ENCODE assay signal across 13 cellular contexts in the genomic region with DNA sequence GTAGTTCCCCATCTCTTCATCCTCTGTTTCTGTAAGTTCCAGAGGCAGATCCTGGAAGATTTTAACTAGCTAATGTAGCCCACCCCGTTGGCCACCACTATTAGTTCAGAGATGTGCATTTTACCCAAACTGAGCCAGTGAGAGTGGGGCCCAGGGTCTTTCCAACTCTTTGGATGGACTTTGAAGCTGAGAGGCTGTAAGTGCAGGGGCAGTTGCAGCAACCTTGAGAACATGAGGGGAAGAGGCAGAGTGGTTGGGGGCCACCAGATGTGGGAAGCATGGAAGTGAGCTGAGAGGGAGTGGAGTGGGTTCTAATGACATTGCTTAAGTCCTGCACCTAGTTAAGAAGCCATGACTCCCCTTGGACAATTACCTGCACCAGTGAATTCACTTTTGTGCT.
A peak's percentile ranks its signal among the peaks of the same experiment; 100 is the strongest.
DNase-seq lines count a peak whose midpoint lies in the region; ATAC-seq and TF ChIP-seq lines count a peak whose summit lies in the region.
"Had no signal": no experiment of that assay in that cellular context is flagged by ENCODE, and none has a peak within 500 bp of the region (broad histone marks: within the 10 kb centered on the region; RNA-seq: fewer than 3 reads in every experiment).

No MANE protein-coding gene starts in this region.

- CTCF ChIA-PET in AG04450 (lab: Charles Lee), result no interaction called here

- ATAC-seq in HG02885 (IDR thresholded peaks at IDR 0.05; ENCODE audit: poor library complexity, unreplicated experiment), result no peak
- ATAC-seq: CD8-positive, alpha-beta T cell; HepG2 had no signal

- no peak overlapping the region for H3K4me3 Mint-ChIP-seq in osteocyte (ENCODE audit: unreplicated experiment)
- H3K4me3 Mint-ChIP-seq: CD8-positive, alpha-beta T cell; H9; IgD-negative memory B cell had no signal

- no peak for DNase-seq in AG04450 (ENCODE audit: low read depth, low spot score)
- peak; percentile 62 for DNase-seq in esophagus muscularis mucosa (ENCODE audit: extremely low spot score)
- DNase-seq in osteocyte (ENCODE audit: extremely low spot score, unreplicated experiment), result peak; percentile 59
- no peak for DNase-seq in DMS114 treated with DMSO at 0.1 percent for 48 hours (lab: John Stamatoyannopoulos, UW; ENCODE audit: unreplicated experiment)
- DNase-seq: AML-193; Calu3; CD8-positive, alpha-beta T cell; DMS 273 treated with DMSO at 0.1 percent for 48 hours; H9 had no signal

- no peak for TF ChIP-seq POLR2A in esophagus muscularis mucosa (IDR thresholded peaks at IDR 0.05; ENCODE audit: low read depth)

- H3K4me3 ChIP-seq in AG04450 (ENCODE audit: low read depth, low read length) (no peak overlapping the region), BLaER1 (no peak overlapping the region), esophagus muscularis mucosa (no peak overlapping the region)

- intact Hi-C loops in esophagus muscularis mucosa (cut with DNase I), result no loop called here

- no peaks in the 10 kb centered on the region for H3K36me3 Mint-ChIP-seq in osteocyte (ENCODE audit: unreplicated experiment)

- TF ChIP-seq EP300 in esophagus muscularis mucosa (IDR thresholded peaks at IDR 0.05), result no peak

- POLR2A ChIA-PET in AG04450 (lab: Yijun Ruan, JAX), result no interaction called here

- H3K36me3 ChIP-seq in BLaER1, result no peaks in the 10 kb centered on the region
- H3K36me3 ChIP-seq in esophagus muscularis mucosa, result no peaks in the 10 kb centered on the region

- 100% methylated on average over 1 of the region's 1 CpG for WGBS in esophagus muscularis mucosa

- no peak for TF ChIP-seq CTCF in AG04450 (IDR thresholded peaks at IDR 0.05; ENCODE audit: low read depth, low read length)
- no peak for TF ChIP-seq CTCF in esophagus muscularis mucosa (IDR thresholded peaks at IDR 0.05)
- no peak for TF ChIP-seq CTCF in osteocyte (IDR thresholded peaks at IDR 0.05)

- H4K20me1 ChIP-seq in BLaER1, result no peaks in the 10 kb centered on the region

- H3K27ac Mint-ChIP-seq in osteocyte (ENCODE audit: unreplicated experiment), result no peak overlapping the region
- H3K27ac Mint-ChIP-seq: CD8-positive, alpha-beta T cell; IgD-negative memory B cell had no signal

- H3K27me3 ChIP-seq in AG04450 (ENCODE audit: control insufficient read depth, insufficient read depth, low read length) (peaks cover 3% of the 10 kb centered on the region), BLaER1 (no peaks in the 10 kb centered on the region), esophagus muscularis mucosa (no peaks in the 10 kb centered on the region)

- H3K9me3 Mint-ChIP-seq in osteocyte (ENCODE audit: unreplicated experiment), result no peaks in the 10 kb centered on the region
- H3K9me3 Mint-ChIP-seq: CD8-positive, alpha-beta T cell had no signal

- peak overlapping the region; percentile 77 for H3K4me2 ChIP-seq in BLaER1

- H3K27ac ChIP-seq in AG04450 (ENCODE audit: low read depth, low read length) (peak overlapping the region; percentile 39), BLaER1 (no peak overlapping the region), esophagus muscularis mucosa (replicated peaks in 1 of 4) (no peak overlapping the region)

- H3K9me3 ChIP-seq in AG04450 (ENCODE audit: control insufficient read depth, insufficient read depth, low read length) (peaks cover 6% of the 10 kb centered on the region; the same call in 1 of the 2 replicates), BLaER1 (peaks cover 13% of the 10 kb centered on the region), esophagus muscularis mucosa (no peaks in the 10 kb centered on the region)

- H3K4me1 ChIP-seq in BLaER1 (peaks cover 41% of the 10 kb centered on the region), esophagus muscularis mucosa (peaks cover 8 to 15% (median 11%) of the 10 kb centered on the region in 4 donors)

- H3K4me1 Mint-ChIP-seq in osteocyte (ENCODE audit: unreplicated experiment), result no peaks in the 10 kb centered on the region
- H3K4me1 Mint-ChIP-seq: IgD-negative memory B cell had no signal

- H3K9ac ChIP-seq in BLaER1, result no peak overlapping the region

- H3K27me3 Mint-ChIP-seq in osteocyte (ENCODE audit: unreplicated experiment), result peaks cover 3% of the 10 kb centered on the region

Comparison
In these comparisons a context has a peak if more than half of its experiments do, and no peak if none do; other contexts are left out.
1. DNase-seq: peak in esophagus muscularis mucosa (single experiment) and osteocyte (single experiment); none in AG04450 (single experiment) and DMS114 treated with DMSO at 0.1 percent for 48 hours (single experiment).